8 cellular contexts compared by ENCODE assay signal in genomic region chr3:48684480-48685143, GRCh38. TPM values are rescaled to one million over a fixed set of nuclear protein-coding genes. Genes with fewer than 3 reads are reported as not detected.
DNase-seq lines count a peak whose midpoint lies in the region; ATAC-seq and TF ChIP-seq lines count a peak whose summit lies in the region.

No MANE protein-coding gene starts in this region.

- H3K4me1 Mint-ChIP-seq in progenitor cell of endocrine pancreas (ENCODE audit: low read depth) = peaks cover 20% of the 10 kb centered on the region

- H3K36me3 ChIP-seq in SK-N-SH (replicated peaks in 1 of 2; ENCODE audit: control insufficient read depth in 1 of 2, insufficient read depth in 2 of 2, low read length in 1 of 2) = peaks cover 12 to 51% of the 10 kb centered on the region in 2 experiments

- peak overlapping the region; percentile 85 to 96 for H3K4me3 ChIP-seq in SK-N-SH (ENCODE audit: low read depth in 2 of 2, low read length in 1 of 2)

- no peak overlapping the region for H3K9ac ChIP-seq in SK-N-SH

- H3K4me3 Mint-ChIP-seq in progenitor cell of endocrine pancreas (ENCODE audit: low read depth) = peak overlapping the region; percentile 83

- H3K27ac ChIP-seq in SK-N-SH (ENCODE audit: low read depth in 2 of 2, low read length in 1 of 2) = peak overlapping the region in 1 of 2 experiments; percentile 82; a peak in 2 of 4 replicates

- H3K27me3 ChIP-seq in SK-N-SH (ENCODE audit: insufficient read depth) = no peaks in the 10 kb centered on the region

- no peaks in the 10 kb centered on the region for H3K27me3 Mint-ChIP-seq in progenitor cell of endocrine pancreas

- POLR2A ChIA-PET in SK-N-SH (lab: Yijun Ruan, JAX) = interaction anchor here (0.6 to 2.1 kb wide), 4 partner anchors 20 to 32 kb away, joined by 3 to 6 read pairs (median 4); partner anchors contain the start of genes CELSR3 and IP6K2

- peaks cover 29% of the 10 kb centered on the region for H4K20me1 ChIP-seq in SK-N-SH (ENCODE audit: insufficient read depth)

- no peaks in the 10 kb centered on the region for H3K9me2 ChIP-seq in SK-N-SH

- peak overlapping the region; percentile 99 for H3K4me2 ChIP-seq in SK-N-SH

- H3K27ac Mint-ChIP-seq in progenitor cell of endocrine pancreas = no peak overlapping the region

- H3K36me3 Mint-ChIP-seq in progenitor cell of endocrine pancreas (ENCODE audit: insufficient read depth) = peaks cover 18% of the 10 kb centered on the region

- no peak for TF ChIP-seq RAD21 in SK-N-SH (IDR thresholded peaks at IDR 0.05; ENCODE audit: low read length)

- peaks cover 13% of the 10 kb centered on the region for H3F3A ChIP-seq in SK-N-SH (replicated peaks; ENCODE audit: insufficient read depth)

- DNase-seq in SK-N-SH (no peak), SKM-1 treated with dmso at 0.1 percent for 144 hours (lab: John Stamatoyannopoulos, UW; ENCODE audit: unreplicated experiment) (peak; percentile 47), fibroblast of peridontal ligament (ENCODE audit: extremely low read depth) (peak; percentile 18), progenitor cell of endocrine pancreas (ENCODE audit: low spot score, unreplicated experiment) (no peak), kidney glomerular epithelial cell (lab: John Stamatoyannopoulos, UW) (no peak)

- WGBS in SK-N-SH (ENCODE audit: low lambda C conversion rate) = 79% methylated on average over 4 of the region's 7 CpGs

- CTCF ChIA-PET in SK-N-SH (lab: Yijun Ruan, JAX) = interaction anchor here (0.6 to 4.0 kb wide), 11 partner anchors 11 to 722 kb away, joined by 3 to 28 read pairs (median 3); partner anchors contain the start of genes CELSR3 and IP6K2

- TF ChIP-seq CTCF in SK-N-SH (IDR thresholded peaks at IDR 0.05) (no peak), progenitor cell of endocrine pancreas (IDR thresholded peaks at IDR 0.05; ENCODE audit: unreplicated experiment) (no peak)

- ATAC-seq in SK-N-SH treated with all-trans-retinoic acid at 6 μM for 48 hours (no peak), HG03108 (IDR thresholded peaks at IDR 0.05; ENCODE audit: unreplicated experiment) (no peak), GM21737 (IDR thresholded peaks at IDR 0.05; ENCODE audit: unreplicated experiment) (no peak)

- H3K9me3 Mint-ChIP-seq in progenitor cell of endocrine pancreas (ENCODE audit: low read depth) = no peaks in the 10 kb centered on the region

- TF ChIP-seq EP300 in SK-N-SH (IDR thresholded peaks at IDR 0.05; ENCODE audit: borderline replicate concordance in 1 of 2, low read depth in 1 of 2, low read length in 1 of 2) = no peak

- peaks cover 20 to 47% of the 10 kb centered on the region in 2 experiments for H3K4me1 ChIP-seq in SK-N-SH (ENCODE audit: control insufficient read depth in 1 of 2, insufficient read depth in 2 of 2, low read depth in 1 of 2, low read length in 1 of 2)

- no peaks in the 10 kb centered on the region for H3K9me3 ChIP-seq in SK-N-SH

- H3K79me2 ChIP-seq in SK-N-SH (ENCODE audit: insufficient read depth) = peaks cover 26% of the 10 kb centered on the region

- no peak overlapping the region for H2AFZ ChIP-seq in SK-N-SH (ENCODE audit: low read depth)

TF ChIP-seq in SK-N-SH, 30 proteins besides CTCF, POLR2A, EP300 and RAD21 (continues in another document):
- no peak for TF ChIP-seq MXI1 (IDR thresholded peaks at IDR 0.05; ENCODE audit: low read depth, low read length)
- no peak for TF ChIP-seq EZH2phosphoT487 (IDR thresholded peaks at IDR 0.05; ENCODE audit: borderline replicate concordance, low read depth)
- TF ChIP-seq, protein P1, sequence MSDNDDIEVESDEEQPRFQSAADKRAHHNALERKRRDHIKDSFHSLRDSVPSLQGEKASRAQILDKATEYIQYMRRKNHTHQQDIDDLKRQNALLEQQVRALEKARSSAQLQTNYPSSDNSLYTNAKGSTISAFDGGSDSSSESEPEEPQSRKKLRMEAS (IDR thresholded peaks at IDR 0.05; ENCODE audit: low read depth) = no peak
- TF ChIP-seq, protein P2, sequence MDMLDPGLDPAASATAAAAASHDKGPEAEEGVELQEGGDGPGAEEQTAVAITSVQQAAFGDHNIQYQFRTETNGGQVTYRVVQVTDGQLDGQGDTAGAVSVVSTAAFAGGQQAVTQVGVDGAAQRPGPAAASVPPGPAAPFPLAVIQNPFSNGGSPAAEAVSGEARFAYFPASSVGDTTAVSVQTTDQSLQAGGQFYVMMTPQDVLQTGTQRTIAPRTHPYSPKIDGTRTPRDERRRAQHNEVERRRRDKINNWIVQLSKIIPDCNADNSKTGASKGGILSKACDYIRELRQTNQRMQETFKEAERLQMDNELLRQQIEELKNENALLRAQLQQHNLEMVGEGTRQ (IDR thresholded peaks at IDR 0.05; ENCODE audit: borderline replicate concordance, low read depth, low read length) = no peak
- TF ChIP-seq, protein P3, sequence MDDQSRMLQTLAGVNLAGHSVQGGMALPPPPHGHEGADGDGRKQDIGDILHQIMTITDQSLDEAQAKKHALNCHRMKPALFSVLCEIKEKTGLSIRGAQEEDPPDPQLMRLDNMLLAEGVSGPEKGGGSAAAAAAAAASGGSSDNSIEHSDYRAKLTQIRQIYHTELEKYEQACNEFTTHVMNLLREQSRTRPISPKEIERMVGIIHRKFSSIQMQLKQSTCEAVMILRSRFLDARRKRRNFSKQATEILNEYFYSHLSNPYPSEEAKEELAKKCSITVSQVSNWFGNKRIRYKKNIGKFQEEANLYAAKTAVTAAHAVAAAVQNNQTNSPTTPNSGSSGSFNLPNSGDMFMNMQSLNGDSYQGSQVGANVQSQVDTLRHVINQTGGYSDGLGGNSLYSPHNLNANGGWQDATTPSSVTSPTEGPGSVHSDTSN (IDR thresholded peaks at IDR 0.05) = no peak
- no peak for TF ChIP-seq POLR2AphosphoS5 (IDR thresholded peaks at IDR 0.05; ENCODE audit: low read depth, low read length)
- no peak for TF ChIP-seq GABPA (IDR thresholded peaks at IDR 0.05; ENCODE audit: low read depth)
- no peak for TF ChIP-seq USF1 (IDR thresholded peaks at IDR 0.05; ENCODE audit: borderline replicate concordance, low read depth)

TF ChIP-seq in SK-N-SH treated with all-trans-retinoic acid at 6 μM for 48 hours, 23 proteins besides CTCF, POLR2A, EP300 and RAD21:
- no peak for TF ChIP-seq ZNF70 (CRISPR knock-in tag; IDR thresholded peaks at IDR 0.05)
- no peak for TF ChIP-seq ZC3H10 (CRISPR knock-in tag; IDR thresholded peaks at IDR 0.05)
- no peak for TF ChIP-seq POU6F1 (CRISPR knock-in tag; IDR thresholded peaks at IDR 0.05; ENCODE audit: borderline replicate concordance, low read depth)
- TF ChIP-seq TCF4 (CRISPR knock-in tag; IDR thresholded peaks at IDR 0.05; ENCODE audit: borderline replicate concordance) = no peak
- TF ChIP-seq ZNF8 (CRISPR knock-in tag; IDR thresholded peaks at IDR 0.05) = no peak

RNA-seq across cellular contexts. Expression of gene NCKIPSD, which starts 1.1 kb away (rescaled TPM):
- 20.4 and 24.9 TPM in 2 replicates for polyA plus RNA-seq in SK-N-SH (2012; rRNA removed)
- polyA plus RNA-seq in SK-N-SH (2012; cell fraction: cytosol; rRNA removed) = 5.7 and 12.2 TPM in 2 replicates
- 50.4 and 56.5 TPM in 2 replicates for polyA plus RNA-seq in SK-N-SH (2012; cell fraction: nucleus; rRNA removed)
- total RNA-seq in progenitor cell of endocrine pancreas = 29.8 and 32.0 TPM in 2 replicates

RNA-seq across cellular contexts. Expression of gene CELSR3, which starts 21.9 kb away (rescaled TPM):
- polyA plus RNA-seq in SK-N-SH (2012; rRNA removed) = 10.0 and 11.7 TPM in 2 replicates
- 3.9 and 6.8 TPM in 2 replicates for polyA plus RNA-seq in SK-N-SH (2012; cell fraction: cytosol; rRNA removed)
- 32.5 and 36.5 TPM in 2 replicates for polyA plus RNA-seq in SK-N-SH (2012; cell fraction: nucleus; rRNA removed)
- 14.9 and 15.2 TPM in 2 replicates for total RNA-seq in progenitor cell of endocrine pancreas

RNA-seq across cellular contexts. Expression of gene IP6K2, which starts 32.4 kb away (rescaled TPM):
- polyA plus RNA-seq in SK-N-SH (2012; rRNA removed) = 178 and 219 TPM in 2 replicates
- 100 and 128 TPM in 2 replicates for polyA plus RNA-seq in SK-N-SH (2012; cell fraction: cytosol; rRNA removed)
- polyA plus RNA-seq in SK-N-SH (2012; cell fraction: nucleus; rRNA removed) = 677 and 702 TPM in 2 replicates
- total RNA-seq in progenitor cell of endocrine pancreas = 207 and 212 TPM in 2 replicates

RNA-seq across cellular contexts. Expression of gene SLC26A6, which starts 49.4 kb away (rescaled TPM):
- 31.9 and 39.6 TPM in 2 replicates for polyA plus RNA-seq in SK-N-SH (2012; rRNA removed)
- 4.0 and 6.8 TPM in 2 replicates for polyA plus RNA-seq in SK-N-SH (2012; cell fraction: cytosol; rRNA removed)
- 246 and 273 TPM in 2 replicates for polyA plus RNA-seq in SK-N-SH (2012; cell fraction: nucleus; rRNA removed)
- total RNA-seq in progenitor cell of endocrine pancreas = 31.0 and 35.9 TPM in 2 replicates

Comparison
In these comparisons a context has a peak if more than half of its experiments do, and no peak if none do; other contexts are left out.
1. DNase-seq: peak in SKM-1 treated with dmso at 0.1 percent for 144 hours (single experiment) and fibroblast of peridontal ligament (single experiment); none in SK-N-SH (single experiment), progenitor cell of endocrine pancreas (single experiment) and kidney glomerular epithelial cell (single experiment).